Comparison of ENCODE assay signal across 16 cellular contexts in genomic region chr7:157929671-157930070, GRCh38.
DNase-seq lines count a peak whose midpoint lies in the region; ATAC-seq and TF ChIP-seq lines count a peak whose summit lies in the region.
"Had no signal": no experiment of that assay in that cellular context is flagged by ENCODE, and none has a peak within 500 bp of the region (broad histone marks: within the 10 kb centered on the region; RNA-seq: fewer than 3 reads in every experiment).

No MANE protein-coding gene starts in this region.

- no peak for ATAC-seq in right cardiac atrium
- ATAC-seq in omental fat pad (ENCODE audit: low FRiP score): peak; percentile 10
- no peak for ATAC-seq in left lung
- ATAC-seq: A549 had no signal

- no peak overlapping the region for H3K27ac Mint-ChIP-seq in glutamatergic neuron (ENCODE audit: unreplicated experiment)
- H3K27ac Mint-ChIP-seq: CD4-positive, CD25-positive, alpha-beta regulatory T cell; H9 had no signal

- no peaks in the 10 kb centered on the region for H3K9me3 ChIP-seq in right cardiac atrium (ENCODE audit: control insufficient read depth, low read length)
- peaks cover 0 to 22% of the 10 kb centered on the region in 2 donors for H3K9me3 ChIP-seq in left lung

- H3K9me3 Mint-ChIP-seq in glutamatergic neuron (ENCODE audit: unreplicated experiment): peaks cover 30% of the 10 kb centered on the region

- H3K27ac ChIP-seq in right cardiac atrium (ENCODE audit: low read length): no peak overlapping the region
- H3K27ac ChIP-seq in left lung: no peak overlapping the region
- H3K27ac ChIP-seq: 22Rv1, A549 had no signal

- WGBS in right cardiac atrium: 83% methylated on average over 16 of the region's 16 CpGs

- TF ChIP-seq CTCF in glutamatergic neuron (IDR thresholded peaks at IDR 0.05; ENCODE audit: partially characterized antibody, unreplicated experiment): no peak
- no peak for TF ChIP-seq CTCF in omental fat pad (IDR thresholded peaks at IDR 0.05)
- no peak for TF ChIP-seq CTCF in left lung (IDR thresholded peaks at IDR 0.05)

- H3K36me3 Mint-ChIP-seq in glutamatergic neuron (ENCODE audit: unreplicated experiment): peaks cover 5% of the 10 kb centered on the region
- H3K36me3 Mint-ChIP-seq: CD4-positive, CD25-positive, alpha-beta regulatory T cell had no signal

- no peaks in the 10 kb centered on the region for H3K36me3 ChIP-seq in left lung

- H3K4me3 ChIP-seq in right cardiac atrium (ENCODE audit: low read length) (no peak overlapping the region), left lung (no peak overlapping the region)
- H3K4me3 ChIP-seq: A549 had no signal

- H3K4me1 Mint-ChIP-seq in glutamatergic neuron (ENCODE audit: low read depth, unreplicated experiment): peaks cover 13% of the 10 kb centered on the region

- H3K4me1 ChIP-seq in right cardiac atrium (ENCODE audit: control insufficient read depth, insufficient read depth, low read length) (no peaks in the 10 kb centered on the region), left lung (no peaks in the 10 kb centered on the region)
- H3K4me1 ChIP-seq: A549, Caco-2 had no signal

- H3K27me3 ChIP-seq in right cardiac atrium (ENCODE audit: control insufficient read depth, insufficient read depth): no peaks in the 10 kb centered on the region
- H3K27me3 ChIP-seq in left lung: no peaks in the 10 kb centered on the region

- peaks cover 7% of the 10 kb centered on the region for H3K27me3 Mint-ChIP-seq in glutamatergic neuron (ENCODE audit: unreplicated experiment)
- H3K27me3 Mint-ChIP-seq: CD4-positive, CD25-positive, alpha-beta regulatory T cell had no signal

- H3K4me3 Mint-ChIP-seq in glutamatergic neuron (ENCODE audit: unreplicated experiment): peak overlapping the region; percentile 4
- H3K4me3 Mint-ChIP-seq: CD4-positive, CD25-positive, alpha-beta regulatory T cell; H9 had no signal

- intact Hi-C loops in cardiac septum (cut with DNase I) (no loop called here), right cardiac atrium (cut with DNase I) (no loop called here), left lung (cut with DNase I) (no loop called here)

- DNase-seq in NCI-H1092 treated with DMSO at 0.1 percent for 48 hours (lab: John Stamatoyannopoulos, UW) (peak; percentile 23), NCI-H1092 (lab: John Stamatoyannopoulos, UW) (no peak), cardiac septum (ENCODE audit: low spot score) (peak; percentile 33), right cardiac atrium (no peak), glutamatergic neuron (no peak), omental fat pad (ENCODE audit: low spot score) (no peak), cerebellar cortex (ENCODE audit: low spot score) (no peak), left lung (no peak)
- DNase-seq: AML-193; Caco-2; CD4-positive, CD25-positive, alpha-beta regulatory T cell; GDM1; GOT3; H9 had no signal

Comparison
In these comparisons a context has a peak if more than half of its experiments do, and no peak if none do; other contexts are left out.
1. DNase-seq: peak in NCI-H1092 treated with DMSO at 0.1 percent for 48 hours (single experiment) and cardiac septum (single experiment); none in NCI-H1092 (single experiment), right cardiac atrium (0 of 3), glutamatergic neuron (single experiment), omental fat pad (single experiment), cerebellar cortex (single experiment) and left lung (0 of 2).